Comparison of ENCODE assay signal across 1 cellular context in the genomic region with DNA sequence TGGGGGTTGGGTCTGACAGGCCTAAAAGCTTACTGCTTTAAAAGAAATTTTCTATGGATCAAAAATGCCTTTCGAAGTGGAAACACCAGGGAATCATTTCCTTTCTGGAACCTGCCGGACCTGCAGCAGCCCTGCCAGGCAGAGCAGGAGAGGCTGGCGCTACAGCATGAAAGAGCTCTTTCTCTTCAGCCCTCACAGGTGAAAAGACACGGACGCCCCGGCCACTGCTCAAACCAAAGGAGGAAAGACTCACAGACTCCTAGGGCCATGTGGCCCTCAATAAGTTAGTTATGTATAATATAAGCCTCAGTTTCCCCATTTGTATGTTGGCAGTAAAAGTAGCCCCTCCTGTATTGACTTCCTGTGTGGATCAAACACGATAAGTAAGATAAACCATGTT.
TF ChIP-seq lines count a peak whose summit lies in the region.

No MANE protein-coding gene starts in this region.

TF ChIP-seq in HepG2, 621 proteins besides CTCF, POLR2A, EP300 and RAD21 (continued from another document):
- no peak for TF ChIP-seq NKX3-1 (CRISPR knock-in tag; IDR thresholded peaks at IDR 0.05)
- TF ChIP-seq, protein P1, sequence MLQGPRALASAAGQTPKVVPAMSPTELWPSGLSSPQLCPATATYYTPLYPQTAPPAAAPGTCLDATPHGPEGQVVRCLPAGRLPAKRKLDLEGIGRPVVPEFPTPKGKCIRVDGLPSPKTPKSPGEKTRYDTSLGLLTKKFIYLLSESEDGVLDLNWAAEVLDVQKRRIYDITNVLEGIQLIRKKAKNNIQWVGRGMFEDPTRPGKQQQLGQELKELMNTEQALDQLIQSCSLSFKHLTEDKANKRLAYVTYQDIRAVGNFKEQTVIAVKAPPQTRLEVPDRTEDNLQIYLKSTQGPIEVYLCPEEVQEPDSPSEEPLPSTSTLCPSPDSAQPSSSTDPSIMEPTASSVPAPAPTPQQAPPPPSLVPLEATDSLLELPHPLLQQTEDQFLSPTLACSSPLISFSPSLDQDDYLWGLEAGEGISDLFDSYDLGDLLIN (CRISPR knock-in tag; IDR thresholded peaks at IDR 0.05; ENCODE audit: borderline replicate concordance), result no peak
- TF ChIP-seq ZNF224 (CRISPR knock-in tag; IDR thresholded peaks at IDR 0.05), result no peak
- no peak for TF ChIP-seq TOE1 (CRISPR knock-in tag; IDR thresholded peaks at IDR 0.05)
- no peak for TF ChIP-seq CBX2 (IDR thresholded peaks at IDR 0.05; ENCODE audit: low read depth, low read length)
- no peak for TF ChIP-seq CBX2 (CRISPR knock-in tag; IDR thresholded peaks at IDR 0.05; ENCODE audit: low read depth)
- TF ChIP-seq, protein P2, sequence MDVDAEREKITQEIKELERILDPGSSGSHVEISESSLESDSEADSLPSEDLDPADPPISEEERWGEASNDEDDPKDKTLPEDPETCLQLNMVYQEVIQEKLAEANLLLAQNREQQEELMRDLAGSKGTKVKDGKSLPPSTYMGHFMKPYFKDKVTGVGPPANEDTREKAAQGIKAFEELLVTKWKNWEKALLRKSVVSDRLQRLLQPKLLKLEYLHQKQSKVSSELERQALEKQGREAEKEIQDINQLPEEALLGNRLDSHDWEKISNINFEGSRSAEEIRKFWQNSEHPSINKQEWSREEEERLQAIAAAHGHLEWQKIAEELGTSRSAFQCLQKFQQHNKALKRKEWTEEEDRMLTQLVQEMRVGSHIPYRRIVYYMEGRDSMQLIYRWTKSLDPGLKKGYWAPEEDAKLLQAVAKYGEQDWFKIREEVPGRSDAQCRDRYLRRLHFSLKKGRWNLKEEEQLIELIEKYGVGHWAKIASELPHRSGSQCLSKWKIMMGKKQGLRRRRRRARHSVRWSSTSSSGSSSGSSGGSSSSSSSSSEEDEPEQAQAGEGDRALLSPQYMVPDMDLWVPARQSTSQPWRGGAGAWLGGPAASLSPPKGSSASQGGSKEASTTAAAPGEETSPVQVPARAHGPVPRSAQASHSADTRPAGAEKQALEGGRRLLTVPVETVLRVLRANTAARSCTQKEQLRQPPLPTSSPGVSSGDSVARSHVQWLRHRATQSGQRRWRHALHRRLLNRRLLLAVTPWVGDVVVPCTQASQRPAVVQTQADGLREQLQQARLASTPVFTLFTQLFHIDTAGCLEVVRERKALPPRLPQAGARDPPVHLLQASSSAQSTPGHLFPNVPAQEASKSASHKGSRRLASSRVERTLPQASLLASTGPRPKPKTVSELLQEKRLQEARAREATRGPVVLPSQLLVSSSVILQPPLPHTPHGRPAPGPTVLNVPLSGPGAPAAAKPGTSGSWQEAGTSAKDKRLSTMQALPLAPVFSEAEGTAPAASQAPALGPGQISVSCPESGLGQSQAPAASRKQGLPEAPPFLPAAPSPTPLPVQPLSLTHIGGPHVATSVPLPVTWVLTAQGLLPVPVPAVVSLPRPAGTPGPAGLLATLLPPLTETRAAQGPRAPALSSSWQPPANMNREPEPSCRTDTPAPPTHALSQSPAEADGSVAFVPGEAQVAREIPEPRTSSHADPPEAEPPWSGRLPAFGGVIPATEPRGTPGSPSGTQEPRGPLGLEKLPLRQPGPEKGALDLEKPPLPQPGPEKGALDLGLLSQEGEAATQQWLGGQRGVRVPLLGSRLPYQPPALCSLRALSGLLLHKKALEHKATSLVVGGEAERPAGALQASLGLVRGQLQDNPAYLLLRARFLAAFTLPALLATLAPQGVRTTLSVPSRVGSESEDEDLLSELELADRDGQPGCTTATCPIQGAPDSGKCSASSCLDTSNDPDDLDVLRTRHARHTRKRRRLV (CRISPR knock-in tag; IDR thresholded peaks at IDR 0.05), result no peak
- no peak for TF ChIP-seq TCF7L2 (IDR thresholded peaks at IDR 0.05; ENCODE audit: low read depth, low read length)
- TF ChIP-seq HDAC6 (IDR thresholded peaks at IDR 0.05; ENCODE audit: low read depth, low read length), result no peak
- TF ChIP-seq CAMTA2 (CRISPR knock-in tag; IDR thresholded peaks at IDR 0.05; ENCODE audit: borderline replicate concordance), result no peak
- no peak for TF ChIP-seq SALL1 (CRISPR knock-in tag; IDR thresholded peaks at IDR 0.05)
- TF ChIP-seq TBX2 (CRISPR knock-in tag; IDR thresholded peaks at IDR 0.05; ENCODE audit: borderline replicate concordance), result no peak
- TF ChIP-seq MED8 (CRISPR knock-in tag; IDR thresholded peaks at IDR 0.05; ENCODE audit: insufficient replicate concordance), result no peak
